ENCODE assay signal across 25 cellular contexts in genomic region chr15:26676115-26676514, GRCh38.
A peak's percentile ranks its signal among the peaks of the same experiment; 100 is the strongest.
DNase-seq lines count a peak whose midpoint lies in the region; ATAC-seq, FAIRE-seq and TF ChIP-seq lines count a peak whose summit lies in the region.
"Had no signal": no experiment of that assay in that cellular context is flagged by ENCODE, and none has a peak within 500 bp of the region (broad histone marks: within the 10 kb centered on the region; RNA-seq: fewer than 3 reads in every experiment).

No MANE protein-coding gene starts in this region.

- H2BK20ac ChIP-seq in H1 (ENCODE audit: low read length) = no peak overlapping the region

- H3K4me3 Mint-ChIP-seq in GM23338 = no peak overlapping the region
- H3K4me3 Mint-ChIP-seq in naive thymus-derived CD4-positive, alpha-beta T cell = no peak overlapping the region
- H3K4me3 Mint-ChIP-seq: CD14-positive monocyte; CD4-positive, alpha-beta T cell; CD8-positive, alpha-beta memory T cell; HFFc6 had no signal

- CTCF ChIA-PET in H1 (lab: Charles Lee; ENCODE audit: partially characterized antibody) = interaction anchor here (2.9 kb wide), 1 partner anchor 12 kb away, joined by 8 read pairs; no protein-coding TSS in a partner anchor
- CTCF ChIA-PET in naive thymus-derived CD4-positive, alpha-beta T cell (lab: Charles Lee) = no interaction called here

- H3K14ac ChIP-seq in H1 (ENCODE audit: insufficient read length) = no peak overlapping the region

- TF ChIP-seq RAD21 in H1 (IDR thresholded peaks at IDR 0.05 in 1 of 2, conservative IDR thresholded peaks at IDR 0.05 in 1 of 2; ENCODE audit: low read depth in 2 of 2, low read length in 2 of 2) = no peak

- peaks cover 13% of the 10 kb centered on the region for H3K36me3 Mint-ChIP-seq in GM23338 (ENCODE audit: low read depth)
- H3K36me3 Mint-ChIP-seq in naive thymus-derived CD4-positive, alpha-beta T cell = no peaks in the 10 kb centered on the region
- H3K36me3 Mint-ChIP-seq: CD14-positive monocyte; CD8-positive, alpha-beta memory T cell had no signal

- H3K79me2 ChIP-seq in GM23338 (replicated peaks; ENCODE audit: insufficient read depth) = peaks cover 96% of the 10 kb centered on the region
- H3K79me2 ChIP-seq in H1 (ENCODE audit: control insufficient read depth in 1 of 2, insufficient read depth in 2 of 2, low read length in 2 of 2) = peaks cover 0 to 94% of the 10 kb centered on the region in 2 experiments; a peak in 2 of 4 replicates

- peaks cover 5% of the 10 kb centered on the region for H3K79me1 ChIP-seq in H1 (ENCODE audit: low read depth, low read length)

- no peaks in the 10 kb centered on the region for H3K9me3 ChIP-seq in H1 (ENCODE audit: insufficient read depth in 2 of 2, low read depth in 1 of 2, low read length in 1 of 2)
- H3K9me3 ChIP-seq in pancreas = no peaks in the 10 kb centered on the region
- no peaks in the 10 kb centered on the region for H3K9me3 ChIP-seq in naive thymus-derived CD4-positive, alpha-beta T cell (ENCODE audit: control insufficient read depth in 2 of 3, low read length in 3 of 3)
- H3K9me3 ChIP-seq: A549; BE2C; BLaER1 treated with 17β-estradiol and CSF1 and Interleukin-3, amounts not matched to agents 10 nM and 100 nM; HAP-1 had no signal

- peaks cover 13% of the 10 kb centered on the region for H3K27me3 Mint-ChIP-seq in GM23338 (ENCODE audit: insufficient read depth, low read depth, poor library complexity)
- H3K27me3 Mint-ChIP-seq in naive thymus-derived CD4-positive, alpha-beta T cell = peaks cover 0 to 5% (median 0%) of the 10 kb centered on the region in 5 donors
- H3K27me3 Mint-ChIP-seq: CD4-positive, alpha-beta T cell; CD8-positive, alpha-beta memory T cell had no signal

- H3K9ac ChIP-seq in H1 (replicated peaks in 1 of 4; ENCODE audit: extremely low read depth in 1 of 4, low read depth in 3 of 4, low read length in 3 of 4) = no peak overlapping the region
- H3K9ac ChIP-seq: BLaER1 treated with 17β-estradiol and CSF1 and Interleukin-3, amounts not matched to agents 10 nM and 100 nM had no signal

- no peak overlapping the region for H3K23ac ChIP-seq in H1 (ENCODE audit: insufficient read length)

- 0 out of 2 replicates have a peak, but pooled peaks cover 2% of the 10 kb centered on the region for H3F3A ChIP-seq in GM23338 (replicated peaks; ENCODE audit: low read depth)

- H2BK12ac ChIP-seq in H1 (ENCODE audit: low read depth, low read length) = no peak overlapping the region

- no peaks in the 10 kb centered on the region; the same call in 1 of the 2 replicates for H3K9me2 ChIP-seq in GM23338 (ENCODE audit: insufficient read depth)

- H3K4ac ChIP-seq in H1 (replicated peaks; ENCODE audit: insufficient read length, low read depth, low read length) = no peak overlapping the region

- 0 out of 2 replicates have a peak overlapping the region, but pooled peaks have one; percentile 23 for H4K8ac ChIP-seq in H1 (ENCODE audit: extremely low read depth, insufficient read depth, low read length)

- no peak overlapping the region for H3K56ac ChIP-seq in H1 (replicated peaks; ENCODE audit: insufficient read length, low read depth, low read length)

- no peak overlapping the region for H4K91ac ChIP-seq in H1 (replicated peaks; ENCODE audit: insufficient read length, low read length)

- H2AK5ac ChIP-seq in H1 (ENCODE audit: low read depth, low read length) = no peak overlapping the region

- DNase-seq in GM23338 (ENCODE audit: low spot score) (no peak), NCI-H69 (lab: John Stamatoyannopoulos, UW) (peak; percentile 14), H1 (ENCODE audit: low read depth in 1 of 2, low spot score in 2 of 2) (no peak), pancreas (peak in 2 of 6 donors; percentile 15 to 49), SW 1271 (lab: John Stamatoyannopoulos, UW) (no peak)
- DNase-seq in naive thymus-derived CD4-positive, alpha-beta T cell = no peak
- DNase-seq: 8988T; ACHN; AML-193; BE2C; CD4-positive, alpha-beta T cell; CD8-positive, alpha-beta memory T cell; DMS 273 treated with DMSO at 0.1 percent for 48 hours; DMS79; EL; GDM1; HFFc6 had no signal

- H4K20me1 ChIP-seq in GM23338 (replicated peaks; ENCODE audit: insufficient read depth) (peaks cover 3% of the 10 kb centered on the region; the same call in 1 of the 2 replicates), H1 (replicated peaks in 1 of 2; ENCODE audit: control insufficient read depth in 1 of 2, insufficient read depth in 2 of 2, low read length in 2 of 2) (peaks cover 0 to 2% of the 10 kb centered on the region in 2 experiments)
- H4K20me1 ChIP-seq: BLaER1 treated with 17β-estradiol and CSF1 and Interleukin-3, amounts not matched to agents 10 nM and 100 nM had no signal

- H3K36me3 ChIP-seq in GM23338 (ENCODE audit: insufficient read depth) (no peaks in the 10 kb centered on the region), H1 (ENCODE audit: control insufficient read depth in 2 of 4, insufficient read depth in 4 of 4, low read length in 3 of 4) (no peaks in the 10 kb centered on the region), pancreas (no peaks in the 10 kb centered on the region)
- no peaks in the 10 kb centered on the region for H3K36me3 ChIP-seq in naive thymus-derived CD4-positive, alpha-beta T cell (ENCODE audit: control insufficient read depth in 2 of 3, insufficient read depth in 3 of 3, low read length in 3 of 3)
- H3K36me3 ChIP-seq: BE2C; BLaER1 treated with 17β-estradiol and CSF1 and Interleukin-3, amounts not matched to agents 10 nM and 100 nM; HAP-1 had no signal

- H3K4me3 ChIP-seq in GM23338 (no peak overlapping the region), H1 (ENCODE audit: extremely low read depth in 1 of 4, insufficient read depth in 2 of 4, low read depth in 3 of 4, low read length in 4 of 4) (no peak overlapping the region), pancreas (no peak overlapping the region)
- H3K4me3 ChIP-seq in naive thymus-derived CD4-positive, alpha-beta T cell (ENCODE audit: low read length) = no peak overlapping the region
- H3K4me3 ChIP-seq: A549; BLaER1 treated with 17β-estradiol and CSF1 and Interleukin-3, amounts not matched to agents 10 nM and 100 nM; GM12878; HAP-1 had no signal

- 87% methylated on average over 3 of the region's 3 CpGs; no CpG with 5 or more reads in 1 of the 2 experiments for WGBS in H1 (ENCODE audit: extremely low coverage in 1 of 2, insufficient coverage in 1 of 2, insufficient read length in 1 of 2, insufficient replicate concordance in 2 of 2, low coverage in 1 of 2, low lambda C conversion rate in 2 of 2, missing lambda C conversion rate in 1 of 2), 2 experiments
- 34 to 40% methylated on average over 3 of the region's 3 CpGs for WGBS in pancreas, 2 donors

- ATAC-seq in GM23338 = no peak
- peak in 3 of 4 donors; percentile 50 to 77 (median 58) for ATAC-seq in pancreas
- no peak for ATAC-seq in naive thymus-derived CD4-positive, alpha-beta T cell
- ATAC-seq in GM21390 (IDR thresholded peaks at IDR 0.05; ENCODE audit: unreplicated experiment) = no peak
- ATAC-seq: A549, GM12878 had no signal

- no peak for TF ChIP-seq POLR2A in H1 (IDR thresholded peaks at IDR 0.05; ENCODE audit: control extremely low read depth in 1 of 2, low read depth in 2 of 2, low read length in 2 of 2)

- FAIRE-seq in H1 (lab: Jason Lieb, UNC) = no peak
- FAIRE-seq in pancreas (lab: Jason Lieb, UNC) = no peak
- FAIRE-seq: D721Med, GM12878, GM19239 had no signal

- intact Hi-C loops in pancreas (cut with DNase I) = no loop called here
- intact Hi-C loops in naive thymus-derived CD4-positive, alpha-beta T cell (cut with micrococcal nuclease) = no loop called here

- no peak overlapping the region for H2BK120ac ChIP-seq in H1 (replicated peaks; ENCODE audit: low read depth, low read length)

- POLR2A ChIA-PET in H1 (lab: Charles Lee; ENCODE audit: partially characterized antibody) = no interaction called here
- POLR2A ChIA-PET in naive thymus-derived CD4-positive, alpha-beta T cell (lab: Charles Lee) = no interaction called here

- no peak overlapping the region for H2BK15ac ChIP-seq in H1 (ENCODE audit: low read length)

- no peak overlapping the region for H2BK5ac ChIP-seq in H1 (ENCODE audit: low read depth, low read length)

- no peak for TF ChIP-seq EP300 in H1 (IDR thresholded peaks at IDR 0.05; ENCODE audit: borderline replicate concordance in 1 of 2, low read depth in 2 of 2, low read length in 2 of 2)

- no peak overlapping the region for H3K27ac ChIP-seq in GM23338 (ENCODE audit: low read depth)
- H3K27ac ChIP-seq in H1 (ENCODE audit: low read depth, low read length) = no peak overlapping the region
- no peak overlapping the region for H3K27ac ChIP-seq in pancreas
- no peak overlapping the region for H3K27ac ChIP-seq in naive thymus-derived CD4-positive, alpha-beta T cell (ENCODE audit: low read depth, low read length)
- H3K27ac ChIP-seq: A549; BLaER1 treated with 17β-estradiol and CSF1 and Interleukin-3, amounts not matched to agents 10 nM and 100 nM had no signal

- no peak for TF ChIP-seq CTCF in GM23338 (conservative IDR thresholded peaks at IDR 0.05; ENCODE audit: low read depth in 2 of 2)
- no peak for TF ChIP-seq CTCF in H1 (IDR thresholded peaks at IDR 0.05; ENCODE audit: control extremely low read depth in 1 of 3, insufficient read depth in 1 of 3, low read depth in 1 of 3, low read length in 3 of 3)
- TF ChIP-seq CTCF in pancreas (IDR thresholded peaks at IDR 0.05) = no peak

- no peak overlapping the region for H4K5ac ChIP-seq in H1 (ENCODE audit: insufficient read length, low read depth, low read length)

- H3K27ac Mint-ChIP-seq in GM23338 = 0 out of 2 replicates have a peak overlapping the region, but pooled peaks have one; percentile 23
- no peak overlapping the region for H3K27ac Mint-ChIP-seq in naive thymus-derived CD4-positive, alpha-beta T cell
- H3K27ac Mint-ChIP-seq: CD4-positive, alpha-beta T cell; CD8-positive, alpha-beta memory T cell; HFFc6 had no signal

- no peaks in the 10 kb centered on the region for H3K23me2 ChIP-seq in H1 (ENCODE audit: low read depth, low read length)

- 0 out of 2 replicates have a peak overlapping the region, but pooled peaks have one; percentile 2 for H3K4me2 ChIP-seq in GM23338
- H3K4me2 ChIP-seq in H1 (ENCODE audit: insufficient read depth in 1 of 2, low read depth in 2 of 2, low read length in 2 of 2) = no peak overlapping the region
- H3K4me2 ChIP-seq: A549; BLaER1 treated with 17β-estradiol and CSF1 and Interleukin-3, amounts not matched to agents 10 nM and 100 nM had no signal

- H3K27me3 ChIP-seq in GM23338 (ENCODE audit: insufficient read depth) = no peaks in the 10 kb centered on the region
- no peaks in the 10 kb centered on the region for H3K27me3 ChIP-seq in H1 (replicated peaks in 1 of 4; ENCODE audit: control insufficient read depth in 3 of 4, extremely low read depth in 1 of 4, insufficient read depth in 3 of 4, low read length in 3 of 4)
- H3K27me3 ChIP-seq in pancreas = no peaks in the 10 kb centered on the region
- no peaks in the 10 kb centered on the region for H3K27me3 ChIP-seq in naive thymus-derived CD4-positive, alpha-beta T cell (ENCODE audit: control insufficient read depth in 2 of 2, insufficient read depth in 2 of 2, low read length in 2 of 2)
- H3K27me3 ChIP-seq: BE2C; BLaER1 treated with 17β-estradiol and CSF1 and Interleukin-3, amounts not matched to agents 10 nM and 100 nM had no signal

- H3K4me1 ChIP-seq in GM23338 (ENCODE audit: insufficient read depth) = peaks cover 49% of the 10 kb centered on the region
- H3K4me1 ChIP-seq in H1 (replicated peaks in 1 of 4; ENCODE audit: control insufficient read depth in 3 of 4, insufficient read depth in 4 of 4, low read length in 3 of 4) = peaks cover 0 to 13% (median 2%) of the 10 kb centered on the region in 4 experiments; a peak in 4 of 7 replicates
- H3K4me1 ChIP-seq in pancreas = no peaks in the 10 kb centered on the region
- H3K4me1 ChIP-seq in naive thymus-derived CD4-positive, alpha-beta T cell (ENCODE audit: control insufficient read depth in 2 of 2, insufficient read depth in 2 of 2, low read length in 2 of 2) = no peaks in the 10 kb centered on the region
- H3K4me1 ChIP-seq: HAP-1 had no signal

- H3K4me1 Mint-ChIP-seq in GM23338 = peaks cover 80% of the 10 kb centered on the region
- no peaks in the 10 kb centered on the region for H3K4me1 Mint-ChIP-seq in naive thymus-derived CD4-positive, alpha-beta T cell
- H3K4me1 Mint-ChIP-seq: CD14-positive monocyte; CD8-positive, alpha-beta memory T cell had no signal

- no peaks in the 10 kb centered on the region for H3K9me3 Mint-ChIP-seq in GM23338
- peaks cover 2 to 20% (median 7%) of the 10 kb centered on the region in 11 donors for H3K9me3 Mint-ChIP-seq in naive thymus-derived CD4-positive, alpha-beta T cell

- H2AFZ ChIP-seq in GM23338 = no peak overlapping the region
- H2AFZ ChIP-seq in H1 (ENCODE audit: low read length) = no peak overlapping the region

- no peak overlapping the region for H3K18ac ChIP-seq in H1 (ENCODE audit: extremely low read depth, low read length)

Comparison
In these comparisons a context has a peak if more than half of its experiments do, and no peak if none do; other contexts are left out.
1. ATAC-seq: peak in pancreas (3 of 4); none in GM23338 (single experiment), naive thymus-derived CD4-positive, alpha-beta T cell (single experiment) and GM21390 (single experiment).